Comparison of ENCODE assay signal across 1 cellular context in the genomic region with DNA sequence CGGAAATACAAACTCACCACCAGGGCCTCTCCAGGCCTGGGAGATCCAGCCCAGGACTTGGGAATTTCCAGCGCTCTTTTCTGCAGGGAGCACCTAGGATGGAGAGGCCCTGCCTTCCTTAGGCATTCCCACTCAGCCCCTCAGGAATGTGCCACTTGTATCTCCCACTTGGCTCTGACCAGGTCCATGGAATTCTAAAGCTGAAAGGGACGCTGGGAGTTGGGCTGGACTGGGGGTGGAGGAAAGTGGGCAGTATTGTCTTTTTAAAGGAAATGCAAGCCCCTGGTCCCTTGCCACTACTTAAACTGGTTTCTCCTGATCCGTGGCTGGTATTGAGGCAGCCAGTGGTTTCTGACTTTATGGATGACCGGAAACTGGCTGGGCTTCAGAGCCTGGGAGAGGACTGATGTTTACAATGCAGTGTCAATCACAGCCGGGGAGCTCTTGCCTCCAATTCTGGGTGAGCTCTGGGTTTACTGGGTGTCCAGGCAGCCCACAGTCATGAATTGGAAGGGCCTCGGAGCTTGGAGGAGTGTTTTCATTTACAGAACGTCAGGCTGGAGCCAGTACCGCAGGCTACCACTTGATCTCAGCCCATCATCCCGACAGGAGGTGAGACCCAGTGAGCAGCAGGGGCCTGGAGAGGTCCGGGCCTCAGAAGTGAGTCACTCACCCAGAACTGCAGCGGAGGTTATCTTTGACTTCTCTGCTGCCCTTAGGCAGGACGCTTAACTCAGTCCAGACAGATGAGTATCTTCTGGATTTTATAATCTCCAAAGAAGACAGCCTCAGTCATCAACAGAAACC.
TF ChIP-seq lines count a peak whose summit lies in the region.

No MANE protein-coding gene starts in this region.

TF ChIP-seq in HEK293, 187 proteins besides CTCF, POLR2A, EP300 and RAD21 (continued from another document and continues in another):
- TF ChIP-seq ZNF549 (tag by site-specific recombination; IDR thresholded peaks at IDR 0.05) (no peak), ZFP3 (tag by site-specific recombination; IDR thresholded peaks at IDR 0.05; ENCODE audit: low read depth) (no peak), ZNF214 (tag by site-specific recombination; IDR thresholded peaks at IDR 0.05; ENCODE audit: borderline replicate concordance) (no peak), ZNF623 (tag by site-specific recombination; IDR thresholded peaks at IDR 0.05) (no peak), ZNF341 (tag by site-specific recombination; IDR thresholded peaks at IDR 0.05; ENCODE audit: low read depth) (no peak), HOXC10 (CRISPR knock-in tag; IDR thresholded peaks at IDR 0.05) (no peak), ZNF776 (tag by site-specific recombination; IDR thresholded peaks at IDR 0.05; ENCODE audit: borderline replicate concordance) (no peak), ZNF585B (tag by site-specific recombination; IDR thresholded peaks at IDR 0.05) (no peak), KLF16 (tag by site-specific recombination; IDR thresholded peaks at IDR 0.05) (no peak), ZNF423 (tag by site-specific recombination; IDR thresholded peaks at IDR 0.05) (no peak), ZBTB17 (tag by site-specific recombination; IDR thresholded peaks at IDR 0.05) (peak; percentile 54), ZNF292 (tag by site-specific recombination; IDR thresholded peaks at IDR 0.05; ENCODE audit: borderline replicate concordance, low read depth) (no peak), ZNF24 (tag by site-specific recombination; IDR thresholded peaks at IDR 0.05) (no peak), ZNF112 (tag by site-specific recombination; IDR thresholded peaks at IDR 0.05) (no peak), ZNF114 (tag by site-specific recombination; IDR thresholded peaks at IDR 0.05) (no peak), ZFP37 (tag by site-specific recombination; IDR thresholded peaks at IDR 0.05) (no peak), ZNF560 (tag by site-specific recombination; IDR thresholded peaks at IDR 0.05; ENCODE audit: borderline replicate concordance) (no peak), ZNF366 (tag by site-specific recombination; conservative IDR thresholded peaks at IDR 0.05) (no peak), KLF7 (tag by site-specific recombination; IDR thresholded peaks at IDR 0.05; ENCODE audit: borderline replicate concordance) (no peak), GLI2 (tag by site-specific recombination; IDR thresholded peaks at IDR 0.05; ENCODE audit: borderline replicate concordance, low read depth) (no peak), PRDM1 (tag by site-specific recombination; IDR thresholded peaks at IDR 0.05) (no peak), SCRT1 (tag by site-specific recombination; IDR thresholded peaks at IDR 0.05; ENCODE audit: borderline replicate concordance) (no peak), ZBTB8A (tag by site-specific recombination; IDR thresholded peaks at IDR 0.05) (no peak), ZNF521 (tag by site-specific recombination; IDR thresholded peaks at IDR 0.05) (no peak), IKZF3 (tag by site-specific recombination; IDR thresholded peaks at IDR 0.05) (peak; percentile 66; the same call in 1 of the 2 replicates), ZNF274 (IDR thresholded peaks at IDR 0.05; ENCODE audit: low read length) (no peak), ZNF274 (tag by site-specific recombination; IDR thresholded peaks at IDR 0.05; ENCODE audit: borderline replicate concordance) (no peak), ZFHX2 (tag by site-specific recombination; conservative IDR thresholded peaks at IDR 0.05) (no peak; the same call in 1 of the 2 replicates), GLIS1 (tag by site-specific recombination; IDR thresholded peaks at IDR 0.05) (no peak), ZBTB48 (tag by site-specific recombination; IDR thresholded peaks at IDR 0.05) (no peak), ZNF184 (tag by site-specific recombination; IDR thresholded peaks at IDR 0.05) (no peak), ZNF792 (tag by site-specific recombination; IDR thresholded peaks at IDR 0.05) (no peak), ZNF433 (tag by site-specific recombination; IDR thresholded peaks at IDR 0.05; ENCODE audit: low read depth) (no peak), TRIM28 (IDR thresholded peaks at IDR 0.05; ENCODE audit: borderline replicate concordance, low read length) (peak; percentile 77; the same call in 1 of the 2 replicates), BCL11B (tag by site-specific recombination; IDR thresholded peaks at IDR 0.05; ENCODE audit: low read depth) (no peak), ZNF514 (tag by site-specific recombination; IDR thresholded peaks at IDR 0.05) (no peak), ZBTB1 (tag by site-specific recombination; IDR thresholded peaks at IDR 0.05) (no peak), FEZF1 (tag by site-specific recombination; IDR thresholded peaks at IDR 0.05) (peak; percentile 72), ZNF132 (tag by site-specific recombination; IDR thresholded peaks at IDR 0.05; ENCODE audit: borderline replicate concordance) (no peak), SP2 (tag by site-specific recombination; IDR thresholded peaks at IDR 0.05) (peak; percentile 34), ZNF610 (tag by site-specific recombination; IDR thresholded peaks at IDR 0.05; ENCODE audit: borderline replicate concordance) (no peak), ZBTB20 (tag by site-specific recombination; IDR thresholded peaks at IDR 0.05) (no peak)
- TF ChIP-seq, protein P1, sequence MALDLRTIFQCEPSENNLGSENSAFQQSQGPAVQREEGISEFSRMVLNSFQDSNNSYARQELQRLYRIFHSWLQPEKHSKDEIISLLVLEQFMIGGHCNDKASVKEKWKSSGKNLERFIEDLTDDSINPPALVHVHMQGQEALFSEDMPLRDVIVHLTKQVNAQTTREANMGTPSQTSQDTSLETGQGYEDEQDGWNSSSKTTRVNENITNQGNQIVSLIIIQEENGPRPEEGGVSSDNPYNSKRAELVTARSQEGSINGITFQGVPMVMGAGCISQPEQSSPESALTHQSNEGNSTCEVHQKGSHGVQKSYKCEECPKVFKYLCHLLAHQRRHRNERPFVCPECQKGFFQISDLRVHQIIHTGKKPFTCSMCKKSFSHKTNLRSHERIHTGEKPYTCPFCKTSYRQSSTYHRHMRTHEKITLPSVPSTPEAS (tag by site-specific recombination; IDR thresholded peaks at IDR 0.05), result no peak
- TF ChIP-seq, protein P2, sequence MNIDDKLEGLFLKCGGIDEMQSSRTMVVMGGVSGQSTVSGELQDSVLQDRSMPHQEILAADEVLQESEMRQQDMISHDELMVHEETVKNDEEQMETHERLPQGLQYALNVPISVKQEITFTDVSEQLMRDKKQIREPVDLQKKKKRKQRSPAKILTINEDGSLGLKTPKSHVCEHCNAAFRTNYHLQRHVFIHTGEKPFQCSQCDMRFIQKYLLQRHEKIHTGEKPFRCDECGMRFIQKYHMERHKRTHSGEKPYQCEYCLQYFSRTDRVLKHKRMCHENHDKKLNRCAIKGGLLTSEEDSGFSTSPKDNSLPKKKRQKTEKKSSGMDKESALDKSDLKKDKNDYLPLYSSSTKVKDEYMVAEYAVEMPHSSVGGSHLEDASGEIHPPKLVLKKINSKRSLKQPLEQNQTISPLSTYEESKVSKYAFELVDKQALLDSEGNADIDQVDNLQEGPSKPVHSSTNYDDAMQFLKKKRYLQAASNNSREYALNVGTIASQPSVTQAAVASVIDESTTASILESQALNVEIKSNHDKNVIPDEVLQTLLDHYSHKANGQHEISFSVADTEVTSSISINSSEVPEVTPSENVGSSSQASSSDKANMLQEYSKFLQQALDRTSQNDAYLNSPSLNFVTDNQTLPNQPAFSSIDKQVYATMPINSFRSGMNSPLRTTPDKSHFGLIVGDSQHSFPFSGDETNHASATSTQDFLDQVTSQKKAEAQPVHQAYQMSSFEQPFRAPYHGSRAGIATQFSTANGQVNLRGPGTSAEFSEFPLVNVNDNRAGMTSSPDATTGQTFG (tag by site-specific recombination; IDR thresholded peaks at IDR 0.05; ENCODE audit: borderline replicate concordance), result no peak
- TF ChIP-seq, protein P3, sequence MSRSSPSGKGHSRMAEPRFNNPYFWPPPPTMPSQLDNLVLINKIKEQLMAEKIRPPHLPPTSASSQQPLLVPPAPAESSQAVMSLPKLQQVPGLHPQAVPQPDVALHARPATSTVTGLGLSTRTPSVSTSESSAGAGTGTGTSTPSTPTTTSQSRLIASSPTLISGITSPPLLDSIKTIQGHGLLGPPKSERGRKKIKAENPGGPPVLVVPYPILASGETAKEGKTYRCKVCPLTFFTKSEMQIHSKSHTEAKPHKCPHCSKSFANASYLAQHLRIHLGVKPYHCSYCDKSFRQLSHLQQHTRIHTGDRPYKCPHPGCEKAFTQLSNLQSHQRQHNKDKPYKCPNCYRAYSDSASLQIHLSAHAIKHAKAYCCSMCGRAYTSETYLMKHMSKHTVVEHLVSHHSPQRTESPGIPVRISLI (tag by site-specific recombination; IDR thresholded peaks at IDR 0.05), result no peak
- TF ChIP-seq, protein P4, sequence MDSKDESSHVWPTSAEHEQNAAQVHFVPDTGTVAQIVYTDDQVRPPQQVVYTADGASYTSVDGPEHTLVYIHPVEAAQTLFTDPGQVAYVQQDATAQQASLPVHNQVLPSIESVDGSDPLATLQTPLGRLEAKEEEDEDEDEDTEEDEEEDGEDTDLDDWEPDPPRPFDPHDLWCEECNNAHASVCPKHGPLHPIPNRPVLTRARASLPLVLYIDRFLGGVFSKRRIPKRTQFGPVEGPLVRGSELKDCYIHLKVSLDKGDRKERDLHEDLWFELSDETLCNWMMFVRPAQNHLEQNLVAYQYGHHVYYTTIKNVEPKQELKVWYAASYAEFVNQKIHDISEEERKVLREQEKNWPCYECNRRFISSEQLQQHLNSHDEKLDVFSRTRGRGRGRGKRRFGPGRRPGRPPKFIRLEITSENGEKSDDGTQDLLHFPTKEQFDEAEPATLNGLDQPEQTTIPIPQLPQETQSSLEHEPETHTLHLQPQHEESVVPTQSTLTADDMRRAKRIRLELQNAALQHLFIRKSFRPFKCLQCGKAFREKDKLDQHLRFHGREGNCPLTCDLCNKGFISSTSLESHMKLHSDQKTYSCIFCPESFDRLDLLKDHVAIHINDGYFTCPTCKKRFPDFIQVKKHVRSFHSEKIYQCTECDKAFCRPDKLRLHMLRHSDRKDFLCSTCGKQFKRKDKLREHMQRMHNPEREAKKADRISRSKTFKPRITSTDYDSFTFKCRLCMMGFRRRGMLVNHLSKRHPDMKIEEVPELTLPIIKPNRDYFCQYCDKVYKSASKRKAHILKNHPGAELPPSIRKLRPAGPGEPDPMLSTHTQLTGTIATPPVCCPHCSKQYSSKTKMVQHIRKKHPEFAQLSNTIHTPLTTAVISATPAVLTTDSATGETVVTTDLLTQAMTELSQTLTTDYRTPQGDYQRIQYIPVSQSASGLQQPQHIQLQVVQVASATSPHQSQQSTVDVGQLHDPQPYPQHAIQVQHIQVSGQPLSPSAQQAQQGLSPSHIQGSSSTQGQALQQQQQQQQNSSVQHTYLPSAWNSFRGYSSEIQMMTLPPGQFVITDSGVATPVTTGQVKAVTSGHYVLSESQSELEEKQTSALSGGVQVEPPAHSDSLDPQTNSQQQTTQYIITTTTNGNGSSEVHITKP (tag by site-specific recombination; IDR thresholded peaks at IDR 0.05), result peak; percentile 90
- TF ChIP-seq, protein P5, sequence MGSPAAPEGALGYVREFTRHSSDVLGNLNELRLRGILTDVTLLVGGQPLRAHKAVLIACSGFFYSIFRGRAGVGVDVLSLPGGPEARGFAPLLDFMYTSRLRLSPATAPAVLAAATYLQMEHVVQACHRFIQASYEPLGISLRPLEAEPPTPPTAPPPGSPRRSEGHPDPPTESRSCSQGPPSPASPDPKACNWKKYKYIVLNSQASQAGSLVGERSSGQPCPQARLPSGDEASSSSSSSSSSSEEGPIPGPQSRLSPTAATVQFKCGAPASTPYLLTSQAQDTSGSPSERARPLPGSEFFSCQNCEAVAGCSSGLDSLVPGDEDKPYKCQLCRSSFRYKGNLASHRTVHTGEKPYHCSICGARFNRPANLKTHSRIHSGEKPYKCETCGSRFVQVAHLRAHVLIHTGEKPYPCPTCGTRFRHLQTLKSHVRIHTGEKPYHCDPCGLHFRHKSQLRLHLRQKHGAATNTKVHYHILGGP (tag by site-specific recombination; IDR thresholded peaks at IDR 0.05), result no peak
- TF ChIP-seq, protein P6, sequence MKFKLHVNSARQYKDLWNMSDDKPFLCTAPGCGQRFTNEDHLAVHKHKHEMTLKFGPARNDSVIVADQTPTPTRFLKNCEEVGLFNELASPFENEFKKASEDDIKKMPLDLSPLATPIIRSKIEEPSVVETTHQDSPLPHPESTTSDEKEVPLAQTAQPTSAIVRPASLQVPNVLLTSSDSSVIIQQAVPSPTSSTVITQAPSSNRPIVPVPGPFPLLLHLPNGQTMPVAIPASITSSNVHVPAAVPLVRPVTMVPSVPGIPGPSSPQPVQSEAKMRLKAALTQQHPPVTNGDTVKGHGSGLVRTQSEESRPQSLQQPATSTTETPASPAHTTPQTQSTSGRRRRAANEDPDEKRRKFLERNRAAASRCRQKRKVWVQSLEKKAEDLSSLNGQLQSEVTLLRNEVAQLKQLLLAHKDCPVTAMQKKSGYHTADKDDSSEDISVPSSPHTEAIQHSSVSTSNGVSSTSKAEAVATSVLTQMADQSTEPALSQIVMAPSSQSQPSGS (tag by site-specific recombination; IDR thresholded peaks at IDR 0.05; ENCODE audit: low read depth), result no peak
- TF ChIP-seq, protein P7, sequence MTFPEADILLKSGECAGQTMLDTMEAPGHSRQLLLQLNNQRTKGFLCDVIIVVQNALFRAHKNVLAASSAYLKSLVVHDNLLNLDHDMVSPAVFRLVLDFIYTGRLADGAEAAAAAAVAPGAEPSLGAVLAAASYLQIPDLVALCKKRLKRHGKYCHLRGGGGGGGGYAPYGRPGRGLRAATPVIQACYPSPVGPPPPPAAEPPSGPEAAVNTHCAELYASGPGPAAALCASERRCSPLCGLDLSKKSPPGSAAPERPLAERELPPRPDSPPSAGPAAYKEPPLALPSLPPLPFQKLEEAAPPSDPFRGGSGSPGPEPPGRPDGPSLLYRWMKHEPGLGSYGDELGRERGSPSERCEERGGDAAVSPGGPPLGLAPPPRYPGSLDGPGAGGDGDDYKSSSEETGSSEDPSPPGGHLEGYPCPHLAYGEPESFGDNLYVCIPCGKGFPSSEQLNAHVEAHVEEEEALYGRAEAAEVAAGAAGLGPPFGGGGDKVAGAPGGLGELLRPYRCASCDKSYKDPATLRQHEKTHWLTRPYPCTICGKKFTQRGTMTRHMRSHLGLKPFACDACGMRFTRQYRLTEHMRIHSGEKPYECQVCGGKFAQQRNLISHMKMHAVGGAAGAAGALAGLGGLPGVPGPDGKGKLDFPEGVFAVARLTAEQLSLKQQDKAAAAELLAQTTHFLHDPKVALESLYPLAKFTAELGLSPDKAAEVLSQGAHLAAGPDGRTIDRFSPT (tag by site-specific recombination; IDR thresholded peaks at IDR 0.05), result peak; percentile 57; the same call in 1 of the 2 replicates
- TF ChIP-seq, protein P8, sequence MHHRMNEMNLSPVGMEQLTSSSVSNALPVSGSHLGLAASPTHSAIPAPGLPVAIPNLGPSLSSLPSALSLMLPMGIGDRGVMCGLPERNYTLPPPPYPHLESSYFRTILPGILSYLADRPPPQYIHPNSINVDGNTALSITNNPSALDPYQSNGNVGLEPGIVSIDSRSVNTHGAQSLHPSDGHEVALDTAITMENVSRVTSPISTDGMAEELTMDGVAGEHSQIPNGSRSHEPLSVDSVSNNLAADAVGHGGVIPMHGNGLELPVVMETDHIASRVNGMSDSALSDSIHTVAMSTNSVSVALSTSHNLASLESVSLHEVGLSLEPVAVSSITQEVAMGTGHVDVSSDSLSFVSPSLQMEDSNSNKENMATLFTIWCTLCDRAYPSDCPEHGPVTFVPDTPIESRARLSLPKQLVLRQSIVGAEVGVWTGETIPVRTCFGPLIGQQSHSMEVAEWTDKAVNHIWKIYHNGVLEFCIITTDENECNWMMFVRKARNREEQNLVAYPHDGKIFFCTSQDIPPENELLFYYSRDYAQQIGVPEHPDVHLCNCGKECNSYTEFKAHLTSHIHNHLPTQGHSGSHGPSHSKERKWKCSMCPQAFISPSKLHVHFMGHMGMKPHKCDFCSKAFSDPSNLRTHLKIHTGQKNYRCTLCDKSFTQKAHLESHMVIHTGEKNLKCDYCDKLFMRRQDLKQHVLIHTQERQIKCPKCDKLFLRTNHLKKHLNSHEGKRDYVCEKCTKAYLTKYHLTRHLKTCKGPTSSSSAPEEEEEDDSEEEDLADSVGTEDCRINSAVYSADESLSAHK (tag by site-specific recombination; IDR thresholded peaks at IDR 0.05), result no peak
